ENCODE assay signal across 2 cellular contexts in the genomic region with DNA sequence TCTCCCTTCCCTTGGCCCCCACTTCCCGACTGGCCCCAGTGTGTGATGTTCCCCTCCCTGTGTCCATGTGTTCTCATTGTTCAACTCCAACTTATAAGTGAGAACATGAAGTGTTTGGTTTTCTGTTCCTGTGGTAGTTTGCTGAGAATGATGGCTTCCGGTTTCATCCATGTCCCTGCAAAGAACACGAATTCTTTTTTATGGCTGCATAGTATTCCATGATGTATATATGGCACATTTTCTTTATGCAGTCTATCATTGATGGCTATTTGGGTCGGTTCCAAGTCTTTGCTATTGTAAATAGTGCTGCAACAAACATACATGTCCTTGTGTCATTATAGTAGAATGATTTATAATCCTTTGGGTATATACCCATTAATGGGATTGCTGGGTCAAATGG. TPM values are rescaled to one million over a fixed set of nuclear protein-coding genes. Genes with fewer than 3 reads are reported as not detected.
"Had no signal": no experiment of that assay in that cellular context is flagged by ENCODE, and none has a peak within 500 bp of the region (broad histone marks: within the 10 kb centered on the region; RNA-seq: fewer than 3 reads in every experiment).

No MANE protein-coding gene starts in this region.

RNA-seq across cellular contexts. Expression of a gene that starts 35.4 kb away (rescaled TPM):
- total RNA-seq: HepG2, HT1080 had no signal
- polyA plus RNA-seq: HepG2 had no signal
